8 cellular contexts compared by ENCODE assay signal in genomic region chr16:19521471-19522368, GRCh38. TPM values are rescaled to one million over a fixed set of nuclear protein-coding genes. Genes with fewer than 3 reads are reported as not detected.
DNase-seq lines count a peak whose midpoint lies in the region; ATAC-seq, FAIRE-seq and TF ChIP-seq lines count a peak whose summit lies in the region.

Gene GDE1, minus strand, starts transcription at chr16:19522098. Its CDS starts 134 bp downstream, at chr16:19521964.

- H3K27me3 ChIP-seq in astrocyte (ENCODE audit: insufficient read depth, low read length): no peaks in the 10 kb centered on the region

- H2AFZ ChIP-seq in astrocyte (ENCODE audit: low read depth, low read length): peak within 1 kb of the TSS; percentile 85

- H3K9me3 Mint-ChIP-seq in T-helper 2 cell treated with Interferon-gamma antibody and Interleukin-4, amounts not matched to agents 5 μg/mL and 100 μg/mL, for 36 hours: no peaks in the 10 kb centered on the region
- no peaks in the 10 kb centered on the region for H3K9me3 Mint-ChIP-seq in astrocyte (ENCODE audit: unreplicated experiment)

- H3K4me1 ChIP-seq in astrocyte (ENCODE audit: insufficient read depth, low read length): peaks cover 6% of the 10 kb centered on the region

- H3K36me3 ChIP-seq in astrocyte (ENCODE audit: insufficient read depth, low read length): no peaks in the 10 kb centered on the region

- peak; percentile 62 to 64 for DNase-seq in NCI-H187 (lab: John Stamatoyannopoulos, UW)
- DNase-seq in T-helper 2 cell treated with Interferon-gamma antibody and Interleukin-4, amounts not matched to agents 5 μg/mL and 100 μg/mL, for 36 hours (ENCODE audit: low spot score): peak; percentile 93
- peak; percentile 73 for DNase-seq in astrocyte (ENCODE audit: low read depth)
- DNase-seq in hepatic stellate cell (ENCODE audit: low spot score): peak; percentile 96
- peak; percentile 73 for DNase-seq in renal cortical epithelial cell (ENCODE audit: low read depth)
- DNase-seq in cortex of kidney (lab: John Stamatoyannopoulos, UW): no peak

- no peak for FAIRE-seq in astrocyte (lab: Jason Lieb, UNC)

- peak within 1 kb of the TSS; percentile 92 for H3K27ac Mint-ChIP-seq in T-helper 2 cell treated with Interferon-gamma antibody and Interleukin-4, amounts not matched to agents 5 μg/mL and 100 μg/mL, for 36 hours
- peak within 1 kb of the TSS; percentile 50 for H3K27ac Mint-ChIP-seq in astrocyte (ENCODE audit: unreplicated experiment)

- no peaks in the 10 kb centered on the region for H3K27me3 Mint-ChIP-seq in T-helper 2 cell treated with Interferon-gamma antibody and Interleukin-4, amounts not matched to agents 5 μg/mL and 100 μg/mL, for 36 hours (ENCODE audit: low read depth)
- H3K27me3 Mint-ChIP-seq in astrocyte (ENCODE audit: low read depth, unreplicated experiment): no peaks in the 10 kb centered on the region

- no peaks in the 10 kb centered on the region for H3K9me3 ChIP-seq in astrocyte (ENCODE audit: insufficient read depth, low read depth, low read length)

- peak; percentile 12 for TF ChIP-seq CTCF in astrocyte (IDR thresholded peaks at IDR 0.05; ENCODE audit: insufficient read depth, low read depth, low read length)

- peak within 1 kb of the TSS; percentile 81 for H3K4me3 ChIP-seq in astrocyte (ENCODE audit: insufficient read depth, low read depth, low read length)

- H3K27ac ChIP-seq in astrocyte (ENCODE audit: low read depth, low read length): peak within 1 kb of the TSS; percentile 59

- ATAC-seq in GM18502 (IDR thresholded peaks at IDR 0.05; ENCODE audit: poor library complexity, unreplicated experiment) (peak; percentile 75), HG02943 (IDR thresholded peaks at IDR 0.05; ENCODE audit: low read depth, unreplicated experiment) (peak; percentile 67)

- peak within 1 kb of the TSS; percentile 87 for H3K4me3 Mint-ChIP-seq in T-helper 2 cell treated with Interferon-gamma antibody and Interleukin-4, amounts not matched to agents 5 μg/mL and 100 μg/mL, for 36 hours
- peak within 1 kb of the TSS; percentile 97 for H3K4me3 Mint-ChIP-seq in astrocyte (ENCODE audit: unreplicated experiment)

- H3K4me2 ChIP-seq in astrocyte (ENCODE audit: low read length): peak within 1 kb of the TSS; percentile 91

- H4K20me1 ChIP-seq in astrocyte (ENCODE audit: insufficient read depth, low read length): peaks cover 34% of the 10 kb centered on the region

- H3K9ac ChIP-seq in astrocyte (ENCODE audit: low read length): peak within 1 kb of the TSS; percentile 85

- H3K36me3 Mint-ChIP-seq in T-helper 2 cell treated with Interferon-gamma antibody and Interleukin-4, amounts not matched to agents 5 μg/mL and 100 μg/mL, for 36 hours (ENCODE audit: low read depth): peaks cover 26% of the 10 kb centered on the region
- no peaks in the 10 kb centered on the region for H3K36me3 Mint-ChIP-seq in astrocyte (ENCODE audit: low read depth, unreplicated experiment)

- peaks cover 54% of the 10 kb centered on the region for H3K4me1 Mint-ChIP-seq in T-helper 2 cell treated with Interferon-gamma antibody and Interleukin-4, amounts not matched to agents 5 μg/mL and 100 μg/mL, for 36 hours (ENCODE audit: low read depth)
- peaks cover 20% of the 10 kb centered on the region for H3K4me1 Mint-ChIP-seq in astrocyte (ENCODE audit: low read depth, unreplicated experiment)

- H3K79me2 ChIP-seq in astrocyte (ENCODE audit: insufficient read depth, low read length): peaks cover 30% of the 10 kb centered on the region

RNA-seq across cellular contexts. Expression of gene GDE1, which starts in this region (rescaled TPM):
- total RNA-seq in astrocyte (94.7 and 99.7 TPM in 2 replicates), renal cortical epithelial cell (84.7 and 124 TPM in 2 replicates)
